ENCODE assay signal across 24 cellular contexts in genomic region chr2:22807876-22808275, GRCh38.
"Had no signal": no experiment of that assay in that cellular context is flagged by ENCODE, and none has a peak within 500 bp of the region (broad histone marks: within the 10 kb centered on the region; RNA-seq: fewer than 3 reads in every experiment).

No MANE protein-coding gene starts in this region.

- H3K9me3 ChIP-seq: lower lobe of right lung, psoas muscle, thoracic aorta, uterus had no signal

- ATAC-seq: effector memory CD8-positive, alpha-beta T cell; left ventricle myocardium superior; lower lobe of right lung; natural killer cell; psoas muscle; right cardiac atrium; stimulated activated memory B cell treated with anti-CD40 and anti-IgM and Interleukin-4, amounts not matched to agents 10 μg/mL and 1 μg/mL and 100 μg/mL, for 72 hours; stimulated activated naive CD8-positive, alpha-beta T cell treated with anti-CD3 and anti-CD28 coated beads, Interleukin-15, Interleukin-2, amounts not matched to agents 100 U/mL and 50 U/mL, for 24 hours had no signal

- DNase-seq: cortex of kidney; effector memory CD8-positive, alpha-beta T cell; erythroblast; esophagus squamous epithelium; hypothalamus; immature natural killer cell; islet precursor cell; left ventricle myocardium superior; lower lobe of right lung; natural killer cell; occipital lobe; ovary; posterior cingulate gyrus; psoas muscle; right cardiac atrium; sigmoid colon; stimulated activated CD4-positive, alpha-beta T cell treated with anti-CD3 and anti-CD28 coated beads, Interleukin-2, amount 100 ng/mL, for 24 hours; stimulated activated CD4-positive, alpha-beta T cell treated with anti-CD3 and anti-CD28 coated beads, Interleukin-4, amount 100 ng/mL, for 24 hours; stimulated activated naive CD8-positive, alpha-beta T cell treated with anti-CD3 and anti-CD28 coated beads, Interleukin-15, Interleukin-2, amounts not matched to agents 100 U/mL and 50 U/mL, for 24 hours; upper lobe of left lung; uterus had no signal

- H3K27me3 ChIP-seq: esophagus squamous epithelium, ovary, sigmoid colon, tibial nerve, upper lobe of left lung, uterus had no signal

- H3K36me3 ChIP-seq: esophagus squamous epithelium, lower lobe of right lung, ovary, sigmoid colon, thoracic aorta, tibial nerve, upper lobe of left lung, uterus had no signal

- H3K4me1 ChIP-seq: esophagus squamous epithelium, lower lobe of right lung, psoas muscle, sigmoid colon, upper lobe of left lung, uterus had no signal

- H3K4me3 ChIP-seq: esophagus squamous epithelium, lower lobe of right lung, ovary, psoas muscle, sigmoid colon, thoracic aorta, tibial nerve, upper lobe of left lung, uterus had no signal

- H3K27ac ChIP-seq: esophagus squamous epithelium, lower lobe of right lung, ovary, psoas muscle, sigmoid colon, thoracic aorta, tibial nerve, upper lobe of left lung, uterus had no signal
